Comparison of ENCODE assay signal across 8 cellular contexts in the genomic region with DNA sequence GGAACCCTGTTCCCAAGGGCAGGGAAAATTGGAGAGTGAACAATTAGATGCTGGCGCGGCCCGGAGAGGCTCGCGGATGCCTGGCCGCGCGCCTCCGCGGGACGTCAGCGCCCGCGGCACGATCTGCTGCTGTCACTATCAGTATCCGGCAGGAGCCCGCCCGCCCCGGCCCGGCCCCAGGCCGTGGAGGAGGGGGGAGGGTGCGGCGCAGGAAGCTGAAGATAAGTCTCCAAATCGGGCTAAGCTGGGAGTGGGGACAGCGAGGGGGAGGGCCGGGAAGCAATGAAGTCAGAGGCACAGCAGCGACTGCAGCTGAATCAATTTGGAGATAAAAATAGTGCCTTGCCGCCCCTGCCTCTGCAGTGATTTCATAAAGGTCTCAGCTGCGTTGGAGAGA.
A peak's percentile ranks its signal among the peaks of the same experiment; 100 is the strongest.
DNase-seq lines count a peak whose midpoint lies in the region; ATAC-seq and TF ChIP-seq lines count a peak whose summit lies in the region.

No MANE protein-coding gene starts in this region.

- ATAC-seq in GM21529 (IDR thresholded peaks at IDR 0.05; ENCODE audit: unreplicated experiment): no peak

- no peaks in the 10 kb centered on the region; the same call in none of the 2 replicates for H3K27me3 ChIP-seq in GM06990 (replicated peaks; ENCODE audit: control insufficient read depth, insufficient read depth, low read length)

- no peak for TF ChIP-seq CTCF in GM06990 (IDR thresholded peaks at IDR 0.05; ENCODE audit: insufficient read depth, low read length, poor library complexity, severe bottlenecking)
- no peak for TF ChIP-seq CTCF in epithelial cell of esophagus (IDR thresholded peaks at IDR 0.05; ENCODE audit: insufficient read depth, low read depth, low read length, missing control alignments)

- H3K4me3 ChIP-seq in GM06990 (replicated peaks; ENCODE audit: low read depth, low read length) (no peak overlapping the region), epithelial cell of esophagus (ENCODE audit: low read length) (peak overlapping the region; percentile 31)

- DNase-seq in GM06990 (ENCODE audit: extremely low read depth, insufficient read length) (peak; percentile 10), NCI-H1694 (lab: John Stamatoyannopoulos, UW) (peak; percentile 66), epithelial cell of esophagus (ENCODE audit: low read depth) (peak; percentile 47), mesenteric fat pad (ENCODE audit: low spot score) (peak; percentile 91), NCI-H510A treated with DMSO at 0.1 percent for 48 hours (lab: John Stamatoyannopoulos, UW) (no peak)
- DNase-seq in activated T-cell treated with anti-CD3 and anti-CD28 coated beads, Interleukin-2, amount 50 U/mL, for 1 hour: peak; percentile 51
- peak; percentile 4 for DNase-seq in stimulated activated CD8-positive, alpha-beta memory T cell treated with anti-CD3 and anti-CD28 coated beads, Interleukin-12 subunit alpha, Interleukin-12 subunit beta, amount 100 ng/mL, for 4 hours (ENCODE audit: low read depth)

- H3K36me3 ChIP-seq in GM06990 (ENCODE audit: control insufficient read depth, insufficient read depth, low read length): no peaks in the 10 kb centered on the region
